Comparison of ENCODE assay signal across 15 cellular contexts in genomic region chr3:99934984-99935797, GRCh38.
DNase-seq lines count a peak whose midpoint lies in the region; ATAC-seq and TF ChIP-seq lines count a peak whose summit lies in the region.
"Had no signal": no experiment of that assay in that cellular context is flagged by ENCODE, and none has a peak within 500 bp of the region (broad histone marks: within the 10 kb centered on the region; RNA-seq: fewer than 3 reads in every experiment).

No MANE protein-coding gene starts in this region.

- no peaks in the 10 kb centered on the region for H3K27me3 Mint-ChIP-seq in H9 (ENCODE audit: low read depth)
- no peaks in the 10 kb centered on the region for H3K27me3 Mint-ChIP-seq in activated CD8-positive, alpha-beta T cell treated with anti-CD3 and anti-CD28 coated beads, Interleukin-2, amount 10 ng/mL, durations not matched to agents 7 days and 5 days (ENCODE audit: low read depth)
- no peaks in the 10 kb centered on the region for H3K27me3 Mint-ChIP-seq in stimulated activated naive B cell treated with anti-CD40 and anti-IgM and Interleukin-4, amounts not matched to agents 10 μg/mL and 1 μg/mL and 100 μg/mL, for 72 hours

- H3K56ac ChIP-seq in H9 (ENCODE audit: insufficient read length, low read depth, low read length) = no peak overlapping the region

- no peak overlapping the region for H3K4ac ChIP-seq in H9 (ENCODE audit: low read depth, low read length)

- H3K9me3 ChIP-seq in H9 (ENCODE audit: control insufficient read depth, low read depth, low read length) = no peaks in the 10 kb centered on the region
- H3K9me3 ChIP-seq in hepatocyte (ENCODE audit: low read depth) = no peaks in the 10 kb centered on the region
- H3K9me3 ChIP-seq in psoas muscle = no peaks in the 10 kb centered on the region
- H3K9me3 ChIP-seq: BLaER1 treated with 17β-estradiol and CSF1 and Interleukin-3, amounts not matched to agents 10 nM and 100 nM had no signal

- no peaks in the 10 kb centered on the region for H3K9me3 Mint-ChIP-seq in H9
- H3K9me3 Mint-ChIP-seq in activated CD8-positive, alpha-beta T cell treated with anti-CD3 and anti-CD28 coated beads, Interleukin-2, amount 10 ng/mL, durations not matched to agents 7 days and 5 days (ENCODE audit: insufficient read depth) = no peaks in the 10 kb centered on the region
- H3K9me3 Mint-ChIP-seq in stimulated activated naive B cell treated with anti-CD40 and anti-IgM and Interleukin-4, amounts not matched to agents 10 μg/mL and 1 μg/mL and 100 μg/mL, for 72 hours = no peaks in the 10 kb centered on the region

- peak in 3 of 4 donors; percentile 5 to 16 (median 10) for ATAC-seq in psoas muscle
- ATAC-seq in activated CD8-positive, alpha-beta T cell treated with anti-CD3 and anti-CD28 coated beads, Interleukin-2, amount 10 ng/mL, durations not matched to agents 7 days and 5 days = no peak
- ATAC-seq in stimulated activated naive B cell treated with anti-CD40 and anti-IgM and Interleukin-4, amounts not matched to agents 10 μg/mL and 1 μg/mL and 100 μg/mL, for 72 hours (replicated peaks) = no peak

- H3K9ac ChIP-seq in H9 (ENCODE audit: extremely low read depth, insufficient read length, low read length) = no peak overlapping the region
- H3K9ac ChIP-seq: BLaER1 treated with 17β-estradiol and CSF1 and Interleukin-3, amounts not matched to agents 10 nM and 100 nM had no signal

- no peaks in the 10 kb centered on the region for H3K23me2 ChIP-seq in H9 (ENCODE audit: insufficient read length, low read depth, low read length, poor library complexity, severe bottlenecking)

- no peak overlapping the region for H2BK15ac ChIP-seq in H9 (ENCODE audit: low read depth, low read length)

- peaks cover 15 to 19% of the 10 kb centered on the region in 2 experiments for H3K4me1 Mint-ChIP-seq in H9
- peaks cover 7% of the 10 kb centered on the region for H3K4me1 Mint-ChIP-seq in activated CD8-positive, alpha-beta T cell treated with anti-CD3 and anti-CD28 coated beads, Interleukin-2, amount 10 ng/mL, durations not matched to agents 7 days and 5 days (ENCODE audit: low read depth)
- H3K4me1 Mint-ChIP-seq in stimulated activated naive B cell treated with anti-CD40 and anti-IgM and Interleukin-4, amounts not matched to agents 10 μg/mL and 1 μg/mL and 100 μg/mL, for 72 hours = peaks cover 16 to 39% of the 10 kb centered on the region in 2 donors

- DNase-seq in H9 (no peak), cardiac fibroblast (ENCODE audit: low read depth in 2 of 2) (peak; percentile 51 to 70), hepatocyte (ENCODE audit: low spot score) (peak; percentile 47), psoas muscle (no peak), DMS79 treated with DMSO at 0.1 percent for 48 hours (lab: John Stamatoyannopoulos, UW) (no peak), GM10248 (ENCODE audit: extremely low spot score) (no peak)
- DNase-seq in activated CD8-positive, alpha-beta T cell treated with anti-CD3 and anti-CD28 coated beads, Interleukin-2, amount 10 ng/mL, durations not matched to agents 7 days and 5 days = no peak
- no peak for DNase-seq in stimulated activated naive B cell treated with anti-CD40 and anti-IgM and Interleukin-4, amounts not matched to agents 10 μg/mL and 1 μg/mL and 100 μg/mL, for 72 hours
- DNase-seq: activated CD4-positive, alpha-beta T cell treated with anti-CD3 and anti-CD28 coated beads for 48 hours; activated effector memory CD4-positive, alpha-beta T cell treated with anti-CD3 and anti-CD28 coated beads, Interleukin-2, amount 50 U/mL, for 16 hours; GDM1; midbrain; T-helper 1 cell had no signal

- WGBS in H9 (ENCODE audit: extremely low coverage, insufficient read length, low lambda C conversion rate) = no CpG with 5 or more reads among the region's 4 CpGs
- WGBS in hepatocyte (ENCODE audit: low lambda C conversion rate, missing lambda C conversion rate) = 37% methylated on average over 4 of the region's 4 CpGs
- 28 to 34% (median 31%) methylated on average over 4 of the region's 4 CpGs for WGBS in psoas muscle, 3 donors

- H3K27me3 ChIP-seq in H9 (ENCODE audit: insufficient read depth, low read length) (no peaks in the 10 kb centered on the region), hepatocyte (no peaks in the 10 kb centered on the region), psoas muscle (ENCODE audit: insufficient read depth in 3 of 3, low read length in 2 of 3) (no peaks in the 10 kb centered on the region)
- H3K27me3 ChIP-seq: BLaER1 treated with 17β-estradiol and CSF1 and Interleukin-3, amounts not matched to agents 10 nM and 100 nM had no signal

- no peak overlapping the region for H2BK12ac ChIP-seq in H9 (ENCODE audit: insufficient read length, low read depth, low read length)

- peaks cover 4% of the 10 kb centered on the region; the same call in 1 of the 2 replicates for H3K4me1 ChIP-seq in H9 (ENCODE audit: insufficient read depth, low read length)
- peaks cover 41% of the 10 kb centered on the region for H3K4me1 ChIP-seq in hepatocyte (ENCODE audit: insufficient read depth)
- peaks cover 44% of the 10 kb centered on the region for H3K4me1 ChIP-seq in psoas muscle

- H3K23ac ChIP-seq in H9 (ENCODE audit: insufficient read length, low read depth, low read length) = no peak overlapping the region

- no peak overlapping the region for H4K5ac ChIP-seq in H9 (ENCODE audit: insufficient read length, low read depth, low read length)

- no peaks in the 10 kb centered on the region for H3K9me2 ChIP-seq in hepatocyte (replicated peaks; ENCODE audit: insufficient read depth)

- H4K20me1 ChIP-seq in H9 (ENCODE audit: control insufficient read depth, insufficient read depth, insufficient read length) (no peaks in the 10 kb centered on the region), hepatocyte (ENCODE audit: insufficient read depth, poor library complexity, severe bottlenecking) (no peaks in the 10 kb centered on the region)

- H3K4me3 ChIP-seq in cardiac fibroblast (replicated peaks in 1 of 2; ENCODE audit: low read depth in 2 of 2, low read length in 2 of 2) (no peak overlapping the region), hepatocyte (no peak overlapping the region), psoas muscle (no peak overlapping the region)
- H3K4me3 ChIP-seq: BLaER1 treated with 17β-estradiol and CSF1 and Interleukin-3, amounts not matched to agents 10 nM and 100 nM; skin epidermis had no signal

- intact Hi-C loops in psoas muscle (cut with DNase I) = no loop called here

- no peaks in the 10 kb centered on the region for H3K79me1 ChIP-seq in H9 (ENCODE audit: insufficient read depth, low read depth, low read length, poor library complexity, severe bottlenecking)

- H3K18ac ChIP-seq in H9 (ENCODE audit: insufficient read length, low read depth, low read length) = no peak overlapping the region

- no peak overlapping the region for H2AFZ ChIP-seq in H9 (ENCODE audit: low read length)
- no peak overlapping the region for H2AFZ ChIP-seq in hepatocyte

- H2BK20ac ChIP-seq in H9 (ENCODE audit: low read depth, low read length, poor library complexity, severe bottlenecking) = peak overlapping the region; percentile 75

- H3K4me2 ChIP-seq in H9 (ENCODE audit: insufficient read depth, insufficient read length, low read length) (no peak overlapping the region), hepatocyte (peak overlapping the region; percentile 47)
- H3K4me2 ChIP-seq: BLaER1 treated with 17β-estradiol and CSF1 and Interleukin-3, amounts not matched to agents 10 nM and 100 nM had no signal

- no peak overlapping the region for H2BK5ac ChIP-seq in H9 (ENCODE audit: insufficient read length, low read length)

- H2BK120ac ChIP-seq in H9 (ENCODE audit: low read depth, low read length, poor library complexity, severe bottlenecking) = no peak overlapping the region

- no peak overlapping the region for H4K91ac ChIP-seq in H9 (ENCODE audit: insufficient read length, low read depth, low read length)

- POLR2A ChIA-PET in activated CD8-positive, alpha-beta T cell treated with anti-CD3 and anti-CD28 coated beads, Interleukin-2, amount 10 ng/mL, durations not matched to agents 7 days and 5 days (lab: Charles Lee) = no interaction called here
- POLR2A ChIA-PET in GM10248 (lab: Yijun Ruan, JAX) = no interaction called here

- H3T11ph ChIP-seq in H9 (ENCODE audit: low read length) = no peak overlapping the region

- H3K27ac ChIP-seq in H9 (ENCODE audit: insufficient read length, low read depth, low read length) (no peak overlapping the region), hepatocyte (peak overlapping the region; percentile 73), psoas muscle (peak overlapping the region; percentile 61)
- H3K27ac ChIP-seq: BLaER1 treated with 17β-estradiol and CSF1 and Interleukin-3, amounts not matched to agents 10 nM and 100 nM had no signal

- no peaks in the 10 kb centered on the region for H3K36me3 ChIP-seq in hepatocyte (replicated peaks; ENCODE audit: insufficient read depth, low read depth)
- peaks cover 0 to 4% of the 10 kb centered on the region in 2 donors for H3K36me3 ChIP-seq in psoas muscle (ENCODE audit: insufficient read depth in 1 of 2, low read depth in 1 of 2)

- H3K14ac ChIP-seq in H9 (ENCODE audit: insufficient read depth, low read length) = no peak overlapping the region

- CTCF ChIA-PET in activated CD8-positive, alpha-beta T cell treated with anti-CD3 and anti-CD28 coated beads, Interleukin-2, amount 10 ng/mL, durations not matched to agents 7 days and 5 days (lab: Charles Lee) = no interaction called here
- CTCF ChIA-PET in GM10248 (lab: Yijun Ruan, JAX) = interaction anchor here (0.7 to 1.5 kb wide), 4 partner anchors 9 to 114 kb away, joined by 3 to 5 read pairs (median 3); no protein-coding TSS in a partner anchor

- H3K79me2 ChIP-seq in H9 (ENCODE audit: insufficient read depth, low read length) = peaks cover 2% of the 10 kb centered on the region; the same call in 1 of the 2 replicates
- no peaks in the 10 kb centered on the region for H3K79me2 ChIP-seq in hepatocyte

- H3K36me3 Mint-ChIP-seq in H9 (ENCODE audit: insufficient read depth in 1 of 3, low read depth in 3 of 3) = no peaks in the 10 kb centered on the region
- H3K36me3 Mint-ChIP-seq in activated CD8-positive, alpha-beta T cell treated with anti-CD3 and anti-CD28 coated beads, Interleukin-2, amount 10 ng/mL, durations not matched to agents 7 days and 5 days (ENCODE audit: low read depth) = no peaks in the 10 kb centered on the region
- H3K36me3 Mint-ChIP-seq in stimulated activated naive B cell treated with anti-CD40 and anti-IgM and Interleukin-4, amounts not matched to agents 10 μg/mL and 1 μg/mL and 100 μg/mL, for 72 hours = peaks cover 6% of the 10 kb centered on the region in 2 donors

- H4K8ac ChIP-seq in H9 (replicated peaks; ENCODE audit: insufficient read length, low read depth, low read length) = no peak overlapping the region

- no peak overlapping the region for H3K4me3 Mint-ChIP-seq in H9
- H3K4me3 Mint-ChIP-seq in activated CD8-positive, alpha-beta T cell treated with anti-CD3 and anti-CD28 coated beads, Interleukin-2, amount 10 ng/mL, durations not matched to agents 7 days and 5 days = no peak overlapping the region
- H3K4me3 Mint-ChIP-seq in stimulated activated naive B cell treated with anti-CD40 and anti-IgM and Interleukin-4, amounts not matched to agents 10 μg/mL and 1 μg/mL and 100 μg/mL, for 72 hours = no peak overlapping the region

- no peak for TF ChIP-seq CTCF in H9 (conservative IDR thresholded peaks at IDR 0.05)
- no peak for TF ChIP-seq CTCF in cardiac fibroblast (IDR thresholded peaks at IDR 0.05; ENCODE audit: low read depth, low read length)
- TF ChIP-seq CTCF in hepatocyte (IDR thresholded peaks at IDR 0.05; ENCODE audit: poor library complexity) = no peak
- TF ChIP-seq CTCF in psoas muscle (IDR thresholded peaks at IDR 0.05) = no peak
- no peak for TF ChIP-seq CTCF in GM10248 (IDR thresholded peaks at IDR 0.05; ENCODE audit: control extremely low read depth, extremely low read depth, low read depth, missing control alignments)

- no peak overlapping the region for H2AK5ac ChIP-seq in H9 (ENCODE audit: insufficient read length, low read length)

- H3K27ac Mint-ChIP-seq in H9 = peak overlapping the region in 1 of 3 experiments; percentile 32; a peak in 3 of 7 replicates
- no peak overlapping the region for H3K27ac Mint-ChIP-seq in activated CD8-positive, alpha-beta T cell treated with anti-CD3 and anti-CD28 coated beads, Interleukin-2, amount 10 ng/mL, durations not matched to agents 7 days and 5 days
- H3K27ac Mint-ChIP-seq in stimulated activated naive B cell treated with anti-CD40 and anti-IgM and Interleukin-4, amounts not matched to agents 10 μg/mL and 1 μg/mL and 100 μg/mL, for 72 hours = no peak overlapping the region

Comparison
In these comparisons a context has a peak if more than half of its experiments do, and no peak if none do; other contexts are left out.
1. DNase-seq: peak in cardiac fibroblast (2 of 2) and hepatocyte (single experiment); none in H9 (single experiment), psoas muscle (0 of 2), DMS79 treated with DMSO at 0.1 percent for 48 hours (single experiment), activated CD8-positive, alpha-beta T cell treated with anti-CD3 and anti-CD28 coated beads, Interleukin-2, amount 10 ng/mL, durations not matched to agents 7 days and 5 days (single experiment), stimulated activated naive B cell treated with anti-CD40 and anti-IgM and Interleukin-4, amounts not matched to agents 10 μg/mL and 1 μg/mL and 100 μg/mL, for 72 hours (single experiment) and GM10248 (single experiment).
2. ATAC-seq: peak in psoas muscle (3 of 4); none in activated CD8-positive, alpha-beta T cell treated with anti-CD3 and anti-CD28 coated beads, Interleukin-2, amount 10 ng/mL, durations not matched to agents 7 days and 5 days (single experiment) and stimulated activated naive B cell treated with anti-CD40 and anti-IgM and Interleukin-4, amounts not matched to agents 10 μg/mL and 1 μg/mL and 100 μg/mL, for 72 hours (0 of 2).